ENCODE assay signal across 11 cellular contexts in genomic region chr1:53982762-53983101, GRCh38. TPM values are rescaled to one million over a fixed set of nuclear protein-coding genes. Genes with fewer than 3 reads are reported as not detected.
A peak's percentile ranks its signal among the peaks of the same experiment; 100 is the strongest.
DNase-seq lines count a peak whose midpoint lies in the region; ATAC-seq, FAIRE-seq and TF ChIP-seq lines count a peak whose summit lies in the region.
"Had no signal": no experiment of that assay in that cellular context is flagged by ENCODE, and none has a peak within 500 bp of the region (broad histone marks: within the 10 kb centered on the region; RNA-seq: fewer than 3 reads in every experiment).

No MANE protein-coding gene starts in this region.

- H4K20me1 ChIP-seq in PC-3 (ENCODE audit: low read length) (no peaks in the 10 kb centered on the region), endothelial cell of umbilical vein (replicated peaks; ENCODE audit: control insufficient read depth, extremely low read depth, insufficient read depth, low read length) (no peaks in the 10 kb centered on the region)

- no TSS peak for BruUV-seq in PC-3 (replicated peaks; lab: Mats Ljungman, UMichigan)
- no TSS peak for BruUV-seq in endothelial cell of umbilical vein (replicated peaks; lab: Mats Ljungman, UMichigan)

- H3K4me2 ChIP-seq in PC-3 (ENCODE audit: low read length) = peak overlapping the region; percentile 60
- peak overlapping the region; percentile 78 for H3K4me2 ChIP-seq in endothelial cell of umbilical vein (ENCODE audit: insufficient read depth, low read length)

- H3K9me3 ChIP-seq in PC-3 (ENCODE audit: low read length) (no peaks in the 10 kb centered on the region), endothelial cell of umbilical vein (replicated peaks; ENCODE audit: control insufficient read depth, insufficient read depth, low read length) (no peaks in the 10 kb centered on the region), mucosa of stomach (ENCODE audit: control insufficient read depth, low read length) (no peaks in the 10 kb centered on the region), tibial nerve (no peaks in the 10 kb centered on the region)

- H3K36me3 ChIP-seq in PC-3 (ENCODE audit: low read depth, low read length) (no peaks in the 10 kb centered on the region), endothelial cell of umbilical vein (ENCODE audit: control insufficient read depth in 2 of 2, extremely low read depth in 1 of 2, insufficient read depth in 2 of 2, low read length in 2 of 2) (no peaks in the 10 kb centered on the region), mucosa of stomach (ENCODE audit: control insufficient read depth, insufficient read depth, low read length) (no peaks in the 10 kb centered on the region), tibial nerve (no peaks in the 10 kb centered on the region)

- TF ChIP-seq EP300 in tibial nerve (IDR thresholded peaks at IDR 0.05) = no peak

- dilution Hi-C loops in endothelial cell of umbilical vein (cut with MboI; ENCODE audit: extremely low pct_ligation_motif_present, low sequenced_read_pairs) = no loop called here

- H3K27me3 Mint-ChIP-seq in activated CD4-positive, alpha-beta T cell treated with anti-CD3 and anti-CD28 coated beads, Interleukin-2, amount 10 ng/mL, durations not matched to agents 24 days and 14 days = peaks cover 5% of the 10 kb centered on the region

- H3K36me3 Mint-ChIP-seq in activated CD4-positive, alpha-beta T cell treated with anti-CD3 and anti-CD28 coated beads, Interleukin-2, amount 10 ng/mL, durations not matched to agents 24 days and 14 days (ENCODE audit: low read depth) = no peaks in the 10 kb centered on the region
- H3K36me3 Mint-ChIP-seq: stimulated activated naive B cell treated with anti-CD40 and anti-IgM and Interleukin-4, amounts not matched to agents 10 μg/mL and 1 μg/mL and 100 μg/mL, for 72 hours had no signal

- intact Hi-C loops in PC-3 (cut with micrococcal nuclease) = no loop called here
- intact Hi-C loops in endothelial cell of umbilical vein (cut with micrococcal nuclease) = no loop called here
- intact Hi-C loops in activated CD4-positive, alpha-beta T cell treated with anti-CD3 and anti-CD28 coated beads, Interleukin-2, amount 10 ng/mL, durations not matched to agents 24 days and 14 days (cut with micrococcal nuclease) = no loop called here

- H3K27ac Mint-ChIP-seq in activated CD4-positive, alpha-beta T cell treated with anti-CD3 and anti-CD28 coated beads, Interleukin-2, amount 10 ng/mL, durations not matched to agents 24 days and 14 days = no peak overlapping the region
- H3K27ac Mint-ChIP-seq: stimulated activated naive B cell treated with anti-CD40 and anti-IgM and Interleukin-4, amounts not matched to agents 10 μg/mL and 1 μg/mL and 100 μg/mL, for 72 hours had no signal

- H3K27ac ChIP-seq in PC-3 (ENCODE audit: low read length) (no peak overlapping the region), endothelial cell of umbilical vein (ENCODE audit: insufficient read depth, low read depth, low read length) (no peak overlapping the region), tibial nerve (peak overlapping the region in 3 of 4 donors; percentile 9 to 56 (median 22))

- no peaks in the 10 kb centered on the region for H3F3A ChIP-seq in PC-3 (ENCODE audit: low read length, unreplicated experiment)

- TF ChIP-seq CTCF in PC-3 (conservative IDR thresholded peaks at IDR 0.05; ENCODE audit: low read depth, low read length) (no peak), endothelial cell of umbilical vein (IDR thresholded peaks at IDR 0.05; ENCODE audit: extremely low read depth in 1 of 2, insufficient read depth in 1 of 2, low read depth in 1 of 2, low read length in 2 of 2) (no peak), tibial nerve (IDR thresholded peaks at IDR 0.05) (no peak)

- no peaks in the 10 kb centered on the region for H3K79me2 ChIP-seq in PC-3 (ENCODE audit: low read length)
- H3K79me2 ChIP-seq in endothelial cell of umbilical vein (ENCODE audit: control insufficient read depth, insufficient read depth, low read length) = no peaks in the 10 kb centered on the region

- no peaks in the 10 kb centered on the region for H3K9me2 ChIP-seq in PC-3 (replicated peaks; ENCODE audit: low read length)

- no peaks in the 10 kb centered on the region for H3K4me1 ChIP-seq in PC-3 (ENCODE audit: insufficient read depth, low read length)
- H3K4me1 ChIP-seq in endothelial cell of umbilical vein (ENCODE audit: control insufficient read depth, extremely low read depth, insufficient read depth, low read length) = peaks cover 5% of the 10 kb centered on the region
- H3K4me1 ChIP-seq in mucosa of stomach (ENCODE audit: control insufficient read depth, insufficient read depth, low read length) = peaks cover 12% of the 10 kb centered on the region
- peaks cover 0 to 9% (median 0%) of the 10 kb centered on the region in 4 donors for H3K4me1 ChIP-seq in tibial nerve

- no peak for DNase-seq in PC-3
- DNase-seq in endothelial cell of umbilical vein (ENCODE audit: low read depth, low spot score) = no peak
- no peak for DNase-seq in tibial nerve (ENCODE audit: low spot score in 2 of 2)
- no peak for DNase-seq in activated naive CD4-positive, alpha-beta T cell treated with Interleukin-2 at 50 U/mL for 16 hours
- DNase-seq in activated CD4-positive, alpha-beta T cell treated with anti-CD3 and anti-CD28 coated beads, Interleukin-2, amount 10 ng/mL, durations not matched to agents 24 days and 14 days = no peak
- DNase-seq: KG1; stimulated activated naive B cell treated with anti-CD40 and anti-IgM and Interleukin-4, amounts not matched to agents 10 μg/mL and 1 μg/mL and 100 μg/mL, for 72 hours; T-helper 2 cell had no signal

- H3K4me3 ChIP-seq in PC-3 (ENCODE audit: low read length) (peak overlapping the region; percentile 30), endothelial cell of umbilical vein (replicated peaks in 1 of 3; ENCODE audit: insufficient read depth in 1 of 3, low read depth in 1 of 3, low read length in 3 of 3) (peak overlapping the region in 1 of 3 experiments; percentile 5), mucosa of stomach (ENCODE audit: low read length) (no peak overlapping the region), tibial nerve (peak overlapping the region in 3 of 4 donors; percentile 28 to 48 (median 31))

- ATAC-seq in PC-3 (peak; percentile 13; the same call in 1 of the 2 replicates), GM18870 (IDR thresholded peaks at IDR 0.05; ENCODE audit: unreplicated experiment) (no peak), GM18907 (IDR thresholded peaks at IDR 0.05; ENCODE audit: unreplicated experiment) (no peak)
- ATAC-seq: stimulated activated naive B cell treated with anti-CD40 and anti-IgM and Interleukin-4, amounts not matched to agents 10 μg/mL and 1 μg/mL and 100 μg/mL, for 72 hours had no signal

- no peak overlapping the region for H3K4me3 Mint-ChIP-seq in activated CD4-positive, alpha-beta T cell treated with anti-CD3 and anti-CD28 coated beads, Interleukin-2, amount 10 ng/mL, durations not matched to agents 24 days and 14 days
- H3K4me3 Mint-ChIP-seq: stimulated activated naive B cell treated with anti-CD40 and anti-IgM and Interleukin-4, amounts not matched to agents 10 μg/mL and 1 μg/mL and 100 μg/mL, for 72 hours had no signal

- peaks cover 2% of the 10 kb centered on the region for H3K4me1 Mint-ChIP-seq in activated CD4-positive, alpha-beta T cell treated with anti-CD3 and anti-CD28 coated beads, Interleukin-2, amount 10 ng/mL, durations not matched to agents 24 days and 14 days

- CTCF ChIA-PET in PC-3 (lab: Charles Lee) = interaction anchor here (0.6 kb wide), 1 partner anchor 19 kb away, joined by 3 read pairs; no protein-coding TSS in a partner anchor
- CTCF ChIA-PET in endothelial cell of umbilical vein (lab: Charles Lee) = interaction anchor here (1.4 kb wide), 1 partner anchor 9 kb away, joined by 5 read pairs; no protein-coding TSS in a partner anchor

- H3K9me3 Mint-ChIP-seq in activated CD4-positive, alpha-beta T cell treated with anti-CD3 and anti-CD28 coated beads, Interleukin-2, amount 10 ng/mL, durations not matched to agents 24 days and 14 days = no peaks in the 10 kb centered on the region
- H3K9me3 Mint-ChIP-seq: stimulated activated naive B cell treated with anti-CD40 and anti-IgM and Interleukin-4, amounts not matched to agents 10 μg/mL and 1 μg/mL and 100 μg/mL, for 72 hours had no signal

- H2AFZ ChIP-seq in PC-3 (ENCODE audit: low read length) (peak overlapping the region; percentile 75), endothelial cell of umbilical vein (ENCODE audit: low read depth, low read length) (peak overlapping the region; percentile 61)

- TF ChIP-seq POLR2A in endothelial cell of umbilical vein (IDR thresholded peaks at IDR 0.05; ENCODE audit: low read depth, low read length) = no peak
- TF ChIP-seq POLR2A in tibial nerve (IDR thresholded peaks at IDR 0.05) = no peak

- H3K9ac ChIP-seq in PC-3 (ENCODE audit: low read length) = no peak overlapping the region
- no peak overlapping the region for H3K9ac ChIP-seq in endothelial cell of umbilical vein (replicated peaks; ENCODE audit: extremely low read depth, insufficient read depth, low read length)
- peak overlapping the region; percentile 58 for H3K9ac ChIP-seq in mucosa of stomach (ENCODE audit: low read length)

- H3K9me1 ChIP-seq in endothelial cell of umbilical vein (replicated peaks; ENCODE audit: control insufficient read depth, extremely low read depth, insufficient read depth, low read length) = no peaks in the 10 kb centered on the region

- no peak for FAIRE-seq in endothelial cell of umbilical vein (lab: Jason Lieb, UNC)

- POLR2A ChIA-PET in PC-3 (lab: Charles Lee; ENCODE audit: unreplicated experiment) = interaction anchor here (0.8 kb wide), 1 partner anchor 37 kb away, joined by 28 read pairs; the partner anchor contains the start of genes IFT25 and LRRC42
- POLR2A ChIA-PET in endothelial cell of umbilical vein (lab: Charles Lee) = no interaction called here

- no peaks in the 10 kb centered on the region for H3K27me3 ChIP-seq in PC-3 (ENCODE audit: low read length)
- no peaks in the 10 kb centered on the region for H3K27me3 ChIP-seq in endothelial cell of umbilical vein (ENCODE audit: control insufficient read depth in 2 of 2, insufficient read depth in 2 of 2, low read length in 2 of 2)
- H3K27me3 ChIP-seq in mucosa of stomach (ENCODE audit: control insufficient read depth, insufficient read depth, low read length) = no peaks in the 10 kb centered on the region
- H3K27me3 ChIP-seq in tibial nerve = no peaks in the 10 kb centered on the region

- WGBS in tibial nerve, 2 donors = 11 to 20% methylated on average over 4 of the region's 4 CpGs

RNA-seq across cellular contexts. Expression of gene LDLRAD1, which starts 35.3 kb away (rescaled TPM):
- total RNA-seq in PC-3 (2014; rRNA removed) (not detected in 2 replicates), endothelial cell of umbilical vein (not detected in 2 replicates), tibial nerve (not detected)
- polyA plus RNA-seq in endothelial cell of umbilical vein = not detected in 2 replicates
- polyA plus RNA-seq in endothelial cell of umbilical vein (2011; cell fraction: cytosol; rRNA removed) = not detected in 2 replicates
- not detected in 2 replicates for polyA plus RNA-seq in endothelial cell of umbilical vein (2011; cell fraction: nucleus; rRNA removed)
- not detected in 2 replicates for polyA plus RNA-seq in endothelial cell of umbilical vein (2012)
- polyA minus RNA-seq in endothelial cell of umbilical vein = not detected in 2 replicates
- polyA minus RNA-seq in endothelial cell of umbilical vein (2011; cell fraction: cytosol; rRNA and poly(A)+ RNA removed) = not detected
- polyA minus RNA-seq in endothelial cell of umbilical vein (2011; cell fraction: nucleus; rRNA and poly(A)+ RNA removed) = not detected in 2 replicates
- total RNA-seq in activated CD4-positive, alpha-beta T cell treated with anti-CD3 and anti-CD28 coated beads, Interleukin-2, amount 10 ng/mL, durations not matched to agents 24 days and 14 days = not detected in 2 replicates

RNA-seq across cellular contexts. Expression of gene LRRC42, which starts 36.6 kb away (rescaled TPM):
- total RNA-seq in PC-3 (2014; rRNA removed) (23.9 and 27.3 TPM in 2 replicates), endothelial cell of umbilical vein (26.1 and 28.1 TPM in 2 replicates), tibial nerve (10 to 100 TPM; 26.1 to 29.5 (median 26.8) TPM)
- 21.8 and 25.3 TPM in 2 replicates for polyA plus RNA-seq in endothelial cell of umbilical vein
- polyA plus RNA-seq in endothelial cell of umbilical vein (2011; cell fraction: cytosol; rRNA removed) = 35.6 and 38.0 TPM in 2 replicates
- 18.3 and 20.5 TPM in 2 replicates for polyA plus RNA-seq in endothelial cell of umbilical vein (2011; cell fraction: nucleus; rRNA removed)
- 29.6 and 30.9 TPM in 2 replicates for polyA plus RNA-seq in endothelial cell of umbilical vein (2012)
- 16.1 and 24.7 TPM in 2 replicates for polyA minus RNA-seq in endothelial cell of umbilical vein
- polyA minus RNA-seq in endothelial cell of umbilical vein (2011; cell fraction: cytosol; rRNA and poly(A)+ RNA removed) = 14.3 TPM
- 8.1 and 8.9 TPM in 2 replicates for polyA minus RNA-seq in endothelial cell of umbilical vein (2011; cell fraction: nucleus; rRNA and poly(A)+ RNA removed)
- 33.7 and 34.7 TPM in 2 replicates for total RNA-seq in activated CD4-positive, alpha-beta T cell treated with anti-CD3 and anti-CD28 coated beads, Interleukin-2, amount 10 ng/mL, durations not matched to agents 24 days and 14 days

RNA-seq across cellular contexts. Expression of gene IFT25, which starts 37.2 kb away (rescaled TPM):
- total RNA-seq in PC-3 (2014; rRNA removed) (49.7 and 66.7 TPM in 2 replicates), endothelial cell of umbilical vein (31.4 and 34.0 TPM in 2 replicates), tibial nerve (10 to 100 TPM; 15.5 to 39.9 (median 26.8) TPM)
- 8.4 and 13.0 TPM in 2 replicates for polyA plus RNA-seq in endothelial cell of umbilical vein
- 24.3 and 29.0 TPM in 2 replicates for polyA plus RNA-seq in endothelial cell of umbilical vein (2011; cell fraction: cytosol; rRNA removed)
- 17.4 and 23.7 TPM in 2 replicates for polyA plus RNA-seq in endothelial cell of umbilical vein (2011; cell fraction: nucleus; rRNA removed)
- 28.7 and 44.1 TPM in 2 replicates for polyA plus RNA-seq in endothelial cell of umbilical vein (2012)
- 3.4 and 5.1 TPM in 2 replicates for polyA minus RNA-seq in endothelial cell of umbilical vein
- 10.3 TPM for polyA minus RNA-seq in endothelial cell of umbilical vein (2011; cell fraction: cytosol; rRNA and poly(A)+ RNA removed)
- polyA minus RNA-seq in endothelial cell of umbilical vein (2011; cell fraction: nucleus; rRNA and poly(A)+ RNA removed) = 10.1 and 18.3 TPM in 2 replicates
- total RNA-seq in activated CD4-positive, alpha-beta T cell treated with anti-CD3 and anti-CD28 coated beads, Interleukin-2, amount 10 ng/mL, durations not matched to agents 24 days and 14 days = 53.9 and 55.8 TPM in 2 replicates

Comparison
In these comparisons a context has a peak if more than half of its experiments do, and no peak if none do; other contexts are left out.
1. H3K27ac ChIP-seq: peak in tibial nerve (3 of 4); none in PC-3 (single experiment) and endothelial cell of umbilical vein (single experiment).